Comparison of ENCODE assay signal across 8 cellular contexts in genomic region chr22:29269230-29269604, GRCh38. TPM values are rescaled to one million over a fixed set of nuclear protein-coding genes. Genes with fewer than 3 reads are reported as not detected.
DNase-seq lines count a peak whose midpoint lies in the region; ATAC-seq, FAIRE-seq and TF ChIP-seq lines count a peak whose summit lies in the region.

No MANE protein-coding gene starts in this region.

- H3K4me1 ChIP-seq in SJCRH30 (peaks cover 17% of the 10 kb centered on the region), gastrocnemius medialis (peaks cover 59 to 64% of the 10 kb centered on the region in 2 donors)

- no peak for ATAC-seq in gastrocnemius medialis
- no peak for ATAC-seq in HG02840 (IDR thresholded peaks at IDR 0.05; ENCODE audit: low FRiP score, unreplicated experiment)

- intact Hi-C loops in gastrocnemius medialis (cut with DNase I; ENCODE audit: low total_unique reads) = loop anchor here (2.0 to 5.0 kb wide), 4 partner anchors 197 to 1347 kb away; partner anchors contain the start of genes KREMEN1 and NF2

- TF ChIP-seq CTCF in gastrocnemius medialis (IDR thresholded peaks at IDR 0.05 in 4 of 5, conservative IDR thresholded peaks at IDR 0.05 in 1 of 5) = no peak

- H3K9me3 ChIP-seq in SJCRH30 (replicated peaks) = no peaks in the 10 kb centered on the region
- no peaks in the 10 kb centered on the region for H3K9me3 ChIP-seq in gastrocnemius medialis

- TF ChIP-seq POLR2A in GM12891 (IDR thresholded peaks at IDR 0.05; ENCODE audit: low read depth, low read length) = no peak
- TF ChIP-seq POLR2A in gastrocnemius medialis (IDR thresholded peaks at IDR 0.05) = no peak

- H3K36me3 ChIP-seq in SJCRH30 = peaks cover 65% of the 10 kb centered on the region
- H3K36me3 ChIP-seq in gastrocnemius medialis = peaks cover 0 to 29% of the 10 kb centered on the region in 2 donors

- in situ Hi-C loops in gastrocnemius medialis (cut with MboI; ENCODE audit: low sequenced_read_pairs in 4 of 4) = no loop called here

- FAIRE-seq in GM12891 (lab: Jason Lieb, UNC) = peak; percentile 41

- H3K27me3 ChIP-seq in SJCRH30 (no peaks in the 10 kb centered on the region), gastrocnemius medialis (no peaks in the 10 kb centered on the region)

- H3K4me3 ChIP-seq in SJCRH30 (peak overlapping the region; percentile 86), gastrocnemius medialis (peak overlapping the region; percentile 83 to 97 (median 94))

- H3K27ac ChIP-seq in SJCRH30 (peak overlapping the region; percentile 100), gastrocnemius medialis (peak overlapping the region; percentile 97 to 100 (median 98))

- DNase-seq in GM12891 (ENCODE audit: insufficient read length, low spot score) = no peak
- DNase-seq in SJCRH30 = no peak
- peak; percentile 14 for DNase-seq in fibroblast of peridontal ligament (ENCODE audit: extremely low read depth)
- DNase-seq in gastrocnemius medialis = no peak
- DNase-seq in NCI-H345 (lab: John Stamatoyannopoulos, UW) = no peak
- no peak for DNase-seq in amygdala (lab: John Stamatoyannopoulos, UW)
- no peak for DNase-seq in SKM-1 (lab: John Stamatoyannopoulos, UW; ENCODE audit: unreplicated experiment)

TF ChIP-seq in GM12891, 5 proteins besides CTCF, POLR2A, EP300 and RAD21:
- TF ChIP-seq PAX5 (IDR thresholded peaks at IDR 0.05; ENCODE audit: insufficient read depth, low read length, severe bottlenecking) = no peak
- TF ChIP-seq TAF1 (IDR thresholded peaks at IDR 0.05; ENCODE audit: low read depth, low read length) = no peak
- TF ChIP-seq POU2F2 (IDR thresholded peaks at IDR 0.05; ENCODE audit: low read depth, low read length) = no peak
- no peak for TF ChIP-seq SPI1 (IDR thresholded peaks at IDR 0.05; ENCODE audit: low read depth, low read length)
- no peak for TF ChIP-seq POLR2AphosphoS5 (IDR thresholded peaks at IDR 0.05; ENCODE audit: low read depth, low read length)

RNA-seq across cellular contexts. Expression of gene EWSR1, which starts 1.1 kb away (rescaled TPM):
- 173 TPM for polyA plus RNA-seq in GM12891 (2012; ENCODE audit: low read depth, missing spikeins)
- 275 and 298 TPM in 2 replicates for total RNA-seq in SJCRH30 (2014; rRNA removed; shearing (Covaris generic))
- 100 to 1,000 TPM; 192 to 269 (median 202) TPM for total RNA-seq in gastrocnemius medialis

RNA-seq across cellular contexts. Expression of gene RHBDD3, which starts 1.4 kb away (rescaled TPM):
- polyA plus RNA-seq in GM12891 (2012; ENCODE audit: low read depth, missing spikeins) = 11.0 TPM
- 20.3 and 21.8 TPM in 2 replicates for total RNA-seq in SJCRH30 (2014; rRNA removed; shearing (Covaris generic))
- 10 to 100 TPM; 19.8 to 38.0 (median 28.6) TPM for total RNA-seq in gastrocnemius medialis

RNA-seq across cellular contexts. Expression of gene GAS2L1, which starts 37.2 kb away (rescaled TPM):
- 0.21 TPM for polyA plus RNA-seq in GM12891 (2012; ENCODE audit: low read depth, missing spikeins)
- total RNA-seq in SJCRH30 (2014; rRNA removed; shearing (Covaris generic)) = 5.0 and 6.4 TPM in 2 replicates
- 10 to 100 TPM in 1 of 4 donors, 1 to 10 TPM in 3; 4.8 to 23.0 (median 6.6) TPM for total RNA-seq in gastrocnemius medialis

RNA-seq across cellular contexts. Expression of gene RASL10A, which starts 46.3 kb away (rescaled TPM):
- polyA plus RNA-seq in GM12891 (2012; ENCODE audit: low read depth, missing spikeins) = 0.63 TPM
- 4.1 and 4.3 TPM in 2 replicates for total RNA-seq in SJCRH30 (2014; rRNA removed; shearing (Covaris generic))
- 1 to 10 TPM in 1 of 4 donors, under 1 TPM in 1, not detected in 2; 0.13 to 1.2 TPM for total RNA-seq in gastrocnemius medialis
